ENCODE assay signal across 28 cellular contexts in the genomic region with DNA sequence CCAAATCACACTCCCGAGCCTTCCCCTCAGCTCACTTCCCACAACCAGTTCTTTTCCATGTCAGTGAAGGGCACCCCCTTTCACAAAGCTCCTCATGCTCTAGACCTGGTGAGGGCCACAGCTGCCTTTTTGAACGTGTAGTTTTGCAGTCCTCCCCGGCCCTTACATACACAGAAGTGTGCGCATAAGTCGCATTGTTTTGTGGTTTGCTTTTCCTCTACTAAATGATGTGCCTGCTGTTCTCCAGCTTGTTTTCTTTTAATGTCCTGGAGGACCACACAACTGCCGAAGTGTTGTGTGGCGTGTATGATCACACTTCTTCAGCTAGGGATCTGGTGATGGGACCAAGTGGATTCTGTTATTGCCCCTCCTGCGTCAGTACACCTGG. TPM values are rescaled to one million over a fixed set of nuclear protein-coding genes. Genes with fewer than 3 reads are reported as not detected.
DNase-seq lines count a peak whose midpoint lies in the region; ATAC-seq and TF ChIP-seq lines count a peak whose summit lies in the region.
"Had no signal": no experiment of that assay in that cellular context is flagged by ENCODE, and none has a peak within 500 bp of the region (broad histone marks: within the 10 kb centered on the region; RNA-seq: fewer than 3 reads in every experiment).

No MANE protein-coding gene starts in this region.

- peak overlapping the region; percentile 81 for H3K4me2 ChIP-seq in BLaER1

- peaks cover 100% of the 10 kb centered on the region for H4K20me1 ChIP-seq in BLaER1

- peak overlapping the region; percentile 11; the same call in 1 of the 2 replicates for H3K9ac ChIP-seq in BLaER1

- H3K27ac Mint-ChIP-seq in CD14-positive monocyte, result peak overlapping the region in 5 of 7 donors; percentile 15 to 80 (median 40)
- no peak overlapping the region for H3K27ac Mint-ChIP-seq in T-helper 17 cell
- H3K27ac Mint-ChIP-seq in natural killer cell, result peak overlapping the region; percentile 67 to 83

- intact Hi-C loops in CD14-positive monocyte (cut with micrococcal nuclease) (no loop called here), natural killer cell (cut with micrococcal nuclease) (loop anchor here (10.0 kb wide), 3 partner anchors 364 to 574 kb away; a partner anchor contains a TSS)

- ATAC-seq in T-helper 17 cell (no peak), natural killer cell (no peak), GM18520 (IDR thresholded peaks at IDR 0.05; ENCODE audit: unreplicated experiment) (no peak)
- ATAC-seq: effector memory CD8-positive, alpha-beta T cell; left lobe of liver had no signal

- H3K9me3 Mint-ChIP-seq in CD14-positive monocyte, result no peaks in the 10 kb centered on the region
- H3K9me3 Mint-ChIP-seq in natural killer cell, result no peaks in the 10 kb centered on the region
- H3K9me3 Mint-ChIP-seq: activated naive CD8-positive, alpha-beta T cell treated with anti-CD3 and anti-CD28 coated beads, Interleukin-2, amount 10 ng/mL, durations not matched to agents 7 days and 5 days; effector memory CD8-positive, alpha-beta T cell had no signal

- H3K9me3 ChIP-seq in BLaER1 (no peaks in the 10 kb centered on the region), T-helper 17 cell (ENCODE audit: control insufficient read depth, low read length, poor library complexity, severe bottlenecking) (no peaks in the 10 kb centered on the region)
- H3K9me3 ChIP-seq: right atrium auricular region, tibial nerve had no signal

- H3K27me3 Mint-ChIP-seq in CD14-positive monocyte (ENCODE audit: low read depth in 3 of 3), result peaks cover 0 to 3% (median 0%) of the 10 kb centered on the region in 3 donors
- H3K27me3 Mint-ChIP-seq in T-helper 17 cell, result no peaks in the 10 kb centered on the region
- no peaks in the 10 kb centered on the region for H3K27me3 Mint-ChIP-seq in natural killer cell (ENCODE audit: low read depth in 2 of 2)
- H3K27me3 Mint-ChIP-seq: activated naive CD8-positive, alpha-beta T cell treated with anti-CD3 and anti-CD28 coated beads, Interleukin-2, amount 10 ng/mL, durations not matched to agents 7 days and 5 days; effector memory CD8-positive, alpha-beta T cell had no signal

- peaks cover 88% of the 10 kb centered on the region for H3K36me3 ChIP-seq in BLaER1

- DNase-seq in CD14-positive monocyte (ENCODE audit: low spot score) (no peak), T-helper 17 cell (no peak), natural killer cell (no peak), COLO829 (ENCODE audit: low spot score) (no peak), NCI-H2029 treated with DMSO at 0.1 percent for 48 hours (lab: John Stamatoyannopoulos, UW) (no peak)
- DNase-seq: activated CD4-positive, alpha-beta T cell treated with anti-CD3 and anti-CD28 coated beads, Interleukin-2, amount 50 U/mL, for 48 hours; activated CD8-positive, alpha-beta memory T cell treated with anti-CD3 and anti-CD28 coated beads, Interleukin-2, amount 50 U/mL, for 48 hours; activated gamma-delta T cell; activated naive CD8-positive, alpha-beta T cell treated with anti-CD3 and anti-CD28 coated beads, Interleukin-2, amount 10 ng/mL, durations not matched to agents 7 days and 5 days; central memory CD4-positive, alpha-beta T cell; effector memory CD8-positive, alpha-beta T cell; erythroblast; mesenchymal stem cell; NCI-H1092 treated with DMSO at 0.1 percent for 48 hours; NCI-H187; NCI-H524 treated with DMSO at 0.1 percent for 48 hours; NK-92 treated with Interleukin-12 subunit alpha and Interleukin-12 subunit beta, amount 100 ng/mL, for 24 hours; stimulated activated CD8-positive, alpha-beta memory T cell treated with anti-CD3 and anti-CD28 coated beads, Interleukin-4, amount 100 ng/mL, for 48 hours had no signal

- no peaks in the 10 kb centered on the region for H3K27me3 ChIP-seq in BLaER1
- H3K27me3 ChIP-seq: right atrium auricular region, tibial nerve had no signal

- no peak overlapping the region for H3K4me3 ChIP-seq in BLaER1
- H3K4me3 ChIP-seq: right atrium auricular region, SK-N-MC, tibial nerve had no signal

- H3K4me3 Mint-ChIP-seq in CD14-positive monocyte (peak overlapping the region; percentile 58 to 59), T-helper 17 cell (peak overlapping the region; percentile 65), natural killer cell (peak overlapping the region; percentile 9)
- H3K4me3 Mint-ChIP-seq: activated naive CD8-positive, alpha-beta T cell treated with anti-CD3 and anti-CD28 coated beads, Interleukin-2, amount 10 ng/mL, durations not matched to agents 7 days and 5 days; effector memory CD8-positive, alpha-beta T cell had no signal

- H3K4me1 ChIP-seq in BLaER1, result peaks cover 72% of the 10 kb centered on the region

- H3K36me3 Mint-ChIP-seq in CD14-positive monocyte (peaks cover 89 to 99% of the 10 kb centered on the region in 2 donors), T-helper 17 cell (ENCODE audit: low read depth) (peaks cover 3% of the 10 kb centered on the region), natural killer cell (peaks cover 7% of the 10 kb centered on the region)

- peak overlapping the region; percentile 75; the same call in 1 of the 2 replicates for H3K27ac ChIP-seq in BLaER1
- H3K27ac ChIP-seq: right atrium auricular region, SK-N-MC, tibial nerve had no signal

- H3K4me1 Mint-ChIP-seq in CD14-positive monocyte (peaks cover 58% of the 10 kb centered on the region), T-helper 17 cell (peaks cover 28% of the 10 kb centered on the region), natural killer cell (peaks cover 47 to 73% of the 10 kb centered on the region in 2 donors)

- no peak for TF ChIP-seq CTCF in CD14-positive monocyte (IDR thresholded peaks at IDR 0.05)
- TF ChIP-seq CTCF in natural killer cell (IDR thresholded peaks at IDR 0.05), result no peak

RNA-seq across cellular contexts. Expression of a gene that starts 7.6 kb away (rescaled TPM):
- polyA plus RNA-seq in CD14-positive monocyte, result 10 to 100 TPM in 1 of 2 donors, 1 to 10 TPM in 1; 8.9 to 18.2 TPM
- 10 to 100 TPM; 30.7 to 45.6 TPM for total RNA-seq in T-helper 17 cell
- total RNA-seq in natural killer cell, result 10 to 100 TPM; 63.5 to 89.2 (median 70.1) TPM

RNA-seq across cellular contexts. Expression of a gene that starts 48.9 kb away (rescaled TPM):
- polyA plus RNA-seq in CD14-positive monocyte, result not detected
- total RNA-seq in T-helper 17 cell, result not detected
- not detected for total RNA-seq in natural killer cell
- total RNA-seq: activated naive CD8-positive, alpha-beta T cell treated with anti-CD3 and anti-CD28 coated beads, Interleukin-2, amount 10 ng/mL, durations not matched to agents 7 days and 5 days; glomerular endothelial cell; HT-29; left lobe of liver; right atrium auricular region; T-helper 1 cell treated with Interleukin-12 subunit alpha and Interleukin-12 subunit beta and Interleukin-4 antibody, amounts not matched to agents 30 ng/mL and 1 ng/mL, for 36 hours had no signal
- polyA plus RNA-seq: AG04450 had no signal

Comparison
In these comparisons a context has a peak if more than half of its experiments do, and no peak if none do; other contexts are left out.
1. H3K4me3 Mint-ChIP-seq: peak in every context shown above with its lines; median percentile 65 in T-helper 17 cell; 58 in CD14-positive monocyte; 9 in natural killer cell.